Comparison of ENCODE assay signal across 17 cellular contexts in genomic region chr20:21523895-21524294, GRCh38. TPM values are rescaled to one million over a fixed set of nuclear protein-coding genes. Genes with fewer than 3 reads are reported as not detected.
DNase-seq lines count a peak whose midpoint lies in the region; ATAC-seq and TF ChIP-seq lines count a peak whose summit lies in the region.
"Had no signal": no experiment of that assay in that cellular context is flagged by ENCODE, and none has a peak within 500 bp of the region (broad histone marks: within the 10 kb centered on the region; RNA-seq: fewer than 3 reads in every experiment).

No MANE protein-coding gene starts in this region.

- H3K27me3 ChIP-seq in GM23338 (ENCODE audit: insufficient read depth) (peaks cover 92% of the 10 kb centered on the region), dorsolateral prefrontal cortex (peaks cover 0 to 74% (median 50%) of the 10 kb centered on the region in 45 donors), thyroid gland (peaks cover 26% of the 10 kb centered on the region)

- no peaks in the 10 kb centered on the region for H3K79me2 ChIP-seq in GM23338 (replicated peaks; ENCODE audit: insufficient read depth)

- H2AFZ ChIP-seq in GM23338, result no peak overlapping the region

- H3K27ac ChIP-seq in GM23338 (ENCODE audit: low read depth), result no peak overlapping the region
- peak overlapping the region in 34 of 59 donors; percentile 45 to 98 (median 88) for H3K27ac ChIP-seq in dorsolateral prefrontal cortex
- no peak overlapping the region for H3K27ac ChIP-seq in thyroid gland

- H3K27me3 Mint-ChIP-seq in activated CD4-positive, alpha-beta T cell treated with anti-CD3 and anti-CD28 coated beads, Interleukin-2, amount 10 ng/mL, durations not matched to agents 24 days and 14 days, result peaks cover 85% of the 10 kb centered on the region
- peaks cover 78% of the 10 kb centered on the region for H3K27me3 Mint-ChIP-seq in activated CD4-positive, alpha-beta T cell treated with anti-CD3 and anti-CD28 coated beads for 36 hours
- H3K27me3 Mint-ChIP-seq in GM23338 (ENCODE audit: insufficient read depth, low read depth, poor library complexity) (peaks cover 76% of the 10 kb centered on the region), osteocyte (ENCODE audit: unreplicated experiment) (peaks cover 81% of the 10 kb centered on the region)

- H3K4me3 ChIP-seq in GM23338 (peak overlapping the region; percentile 66), dorsolateral prefrontal cortex (no peak overlapping the region), thyroid gland (replicated peaks in 1 of 3) (no peak overlapping the region)
- H3K4me3 ChIP-seq: MG63 had no signal

- H3K4me1 Mint-ChIP-seq in activated CD4-positive, alpha-beta T cell treated with anti-CD3 and anti-CD28 coated beads, Interleukin-2, amount 10 ng/mL, durations not matched to agents 24 days and 14 days, result peaks cover 9% of the 10 kb centered on the region
- peaks cover 7% of the 10 kb centered on the region for H3K4me1 Mint-ChIP-seq in activated CD4-positive, alpha-beta T cell treated with anti-CD3 and anti-CD28 coated beads for 36 hours
- H3K4me1 Mint-ChIP-seq in GM23338, result peaks cover 47% of the 10 kb centered on the region
- H3K4me1 Mint-ChIP-seq in osteocyte (ENCODE audit: unreplicated experiment), result peaks cover 10% of the 10 kb centered on the region

- peaks cover 4% of the 10 kb centered on the region for H3K36me3 Mint-ChIP-seq in activated CD4-positive, alpha-beta T cell treated with anti-CD3 and anti-CD28 coated beads, Interleukin-2, amount 10 ng/mL, durations not matched to agents 24 days and 14 days (ENCODE audit: low read depth)
- no peaks in the 10 kb centered on the region for H3K36me3 Mint-ChIP-seq in activated CD4-positive, alpha-beta T cell treated with anti-CD3 and anti-CD28 coated beads for 36 hours (ENCODE audit: low read depth)
- H3K36me3 Mint-ChIP-seq in GM23338 (ENCODE audit: low read depth), result no peaks in the 10 kb centered on the region
- H3K36me3 Mint-ChIP-seq in osteocyte (ENCODE audit: unreplicated experiment), result no peaks in the 10 kb centered on the region
- H3K36me3 Mint-ChIP-seq: CD8-positive, alpha-beta memory T cell had no signal

- TF ChIP-seq CTCF in GM23338 (conservative IDR thresholded peaks at IDR 0.05; ENCODE audit: low read depth in 2 of 2), result no peak
- no peak for TF ChIP-seq CTCF in dorsolateral prefrontal cortex (IDR thresholded peaks at IDR 0.05 in 54 of 56, conservative IDR thresholded peaks at IDR 0.05 in 2 of 56; ENCODE audit: low read depth in 1 of 56, partially characterized antibody in 56 of 56)
- TF ChIP-seq CTCF in osteocyte (IDR thresholded peaks at IDR 0.05), result no peak
- TF ChIP-seq CTCF in thyroid gland (IDR thresholded peaks at IDR 0.05), result no peak

- WGBS in thyroid gland, 2 donors, result 21 to 35% methylated on average over 2 of the region's 2 CpGs

- peaks cover 3% of the 10 kb centered on the region for H3K9me3 Mint-ChIP-seq in activated CD4-positive, alpha-beta T cell treated with anti-CD3 and anti-CD28 coated beads, Interleukin-2, amount 10 ng/mL, durations not matched to agents 24 days and 14 days
- no peaks in the 10 kb centered on the region for H3K9me3 Mint-ChIP-seq in activated CD4-positive, alpha-beta T cell treated with anti-CD3 and anti-CD28 coated beads for 36 hours (ENCODE audit: low read depth)
- H3K9me3 Mint-ChIP-seq in GM23338 (peaks cover 7% of the 10 kb centered on the region), osteocyte (ENCODE audit: unreplicated experiment) (no peaks in the 10 kb centered on the region)
- H3K9me3 Mint-ChIP-seq: CD8-positive, alpha-beta memory T cell had no signal

- peaks cover 7% of the 10 kb centered on the region for H4K20me1 ChIP-seq in GM23338 (replicated peaks; ENCODE audit: insufficient read depth)

- peak overlapping the region; percentile 90 for H3K4me2 ChIP-seq in GM23338

- POLR2A ChIA-PET in activated CD4-positive, alpha-beta T cell treated with anti-CD3 and anti-CD28 coated beads for 36 hours (lab: Charles Lee), result no interaction called here

- no peak for TF ChIP-seq POLR2A in thyroid gland (IDR thresholded peaks at IDR 0.05)

- intact Hi-C loops in activated CD4-positive, alpha-beta T cell treated with anti-CD3 and anti-CD28 coated beads, Interleukin-2, amount 10 ng/mL, durations not matched to agents 24 days and 14 days (cut with micrococcal nuclease), result loop anchor here (2.0 to 5.0 kb wide), 3 partner anchors 15 to 1162 kb away; partner anchors contain the start of gene NKX2-4
- intact Hi-C loops in activated CD4-positive, alpha-beta T cell treated with anti-CD3 and anti-CD28 coated beads for 36 hours (cut with DNase I, micrococcal nuclease), result loop anchor here (2.0 to 5.0 kb wide), 2 partner anchors 181 to 1058 kb away; partner anchors contain the start of genes FOXA2 (in 1 of the 2) and PAX1 (in 1 of the 2)
- intact Hi-C loops in dorsolateral prefrontal cortex (cut with DNase I) (loop anchor here (2.0 to 5.0 kb wide), 4 partner anchors 47 to 85 kb away; no protein-coding TSS in a partner anchor), thyroid gland (cut with DNase I) (no loop called here)

- CTCF ChIA-PET in activated CD4-positive, alpha-beta T cell treated with anti-CD3 and anti-CD28 coated beads for 36 hours (lab: Charles Lee), result interaction anchor here (1.0 to 2.7 kb wide), 4 partner anchors 15 to 48 kb away, joined by 3 to 16 read pairs (median 6); no protein-coding TSS in a partner anchor

- H3K36me3 ChIP-seq in GM23338 (ENCODE audit: insufficient read depth) (no peaks in the 10 kb centered on the region; the same call in 1 of the 2 replicates), thyroid gland (no peaks in the 10 kb centered on the region)
- H3K36me3 ChIP-seq: MG63 had no signal

- peaks cover 25% of the 10 kb centered on the region for H3F3A ChIP-seq in GM23338 (replicated peaks; ENCODE audit: low read depth)

- ATAC-seq in activated CD4-positive, alpha-beta T cell treated with anti-CD3 and anti-CD28 coated beads for 36 hours, result no peak
- ATAC-seq in GM23338, result no peak
- ATAC-seq in GM21447 (IDR thresholded peaks at IDR 0.05; ENCODE audit: unreplicated experiment), result no peak
- ATAC-seq: PC-3 had no signal

- peak overlapping the region; percentile 1 for H3K27ac Mint-ChIP-seq in activated CD4-positive, alpha-beta T cell treated with anti-CD3 and anti-CD28 coated beads, Interleukin-2, amount 10 ng/mL, durations not matched to agents 24 days and 14 days
- H3K27ac Mint-ChIP-seq in activated CD4-positive, alpha-beta T cell treated with anti-CD3 and anti-CD28 coated beads for 36 hours, result no peak overlapping the region
- no peak overlapping the region for H3K27ac Mint-ChIP-seq in GM23338
- H3K27ac Mint-ChIP-seq in osteocyte (ENCODE audit: unreplicated experiment), result no peak overlapping the region

- no peak for DNase-seq in activated CD4-positive, alpha-beta T cell treated with anti-CD3 and anti-CD28 coated beads, Interleukin-2, amount 10 ng/mL, durations not matched to agents 24 days and 14 days
- DNase-seq in activated CD4-positive, alpha-beta T cell treated with anti-CD3 and anti-CD28 coated beads for 36 hours, result no peak
- DNase-seq in GM23338 (ENCODE audit: low spot score) (no peak), dorsolateral prefrontal cortex (no peak), osteocyte (ENCODE audit: extremely low spot score, unreplicated experiment) (peak; percentile 25), COLO668 (lab: John Stamatoyannopoulos, UW; ENCODE audit: unreplicated experiment) (no peak), thyroid gland (no peak)
- DNase-seq: CD8-positive, alpha-beta memory T cell; Kasumi-1; MG63; NCI-H1694; NCI-H2081 treated with DMSO at 0.1 percent for 48 hours; NCI-H510A; PC-3; RPMI8226 had no signal

- H3K4me1 ChIP-seq in GM23338 (ENCODE audit: insufficient read depth) (peaks cover 52% of the 10 kb centered on the region), thyroid gland (peaks cover 10 to 17% of the 10 kb centered on the region in 2 donors)

- no peaks in the 10 kb centered on the region for H3K9me2 ChIP-seq in GM23338 (ENCODE audit: insufficient read depth)

- no peak overlapping the region for H3K4me3 Mint-ChIP-seq in activated CD4-positive, alpha-beta T cell treated with anti-CD3 and anti-CD28 coated beads, Interleukin-2, amount 10 ng/mL, durations not matched to agents 24 days and 14 days
- H3K4me3 Mint-ChIP-seq in activated CD4-positive, alpha-beta T cell treated with anti-CD3 and anti-CD28 coated beads for 36 hours, result no peak overlapping the region
- H3K4me3 Mint-ChIP-seq in GM23338 (peak overlapping the region; percentile 69; the same call in 2 of the 3 replicates), osteocyte (ENCODE audit: unreplicated experiment) (no peak overlapping the region)

- no peaks in the 10 kb centered on the region for H3K9me3 ChIP-seq in thyroid gland
- H3K9me3 ChIP-seq: MG63 had no signal

TF ChIP-seq in GM23338, 12 proteins besides CTCF, POLR2A, EP300 and RAD21 (continues in another document):
- no peak for TF ChIP-seq ZNF114 (CRISPR knock-in tag; IDR thresholded peaks at IDR 0.05)

RNA-seq across cellular contexts. Expression of gene NKX2-2, which starts 10.0 kb away (rescaled TPM):
- total RNA-seq in activated CD4-positive, alpha-beta T cell treated with anti-CD3 and anti-CD28 coated beads, Interleukin-2, amount 10 ng/mL, durations not matched to agents 24 days and 14 days, result not detected in 2 replicates
- not detected for total RNA-seq in activated CD4-positive, alpha-beta T cell treated with anti-CD3 and anti-CD28 coated beads for 36 hours
- total RNA-seq in GM23338 (2014; rRNA removed; shearing (Covaris generic)), result not detected in 2 replicates
- polyA plus RNA-seq in GM23338 (2016; fragmentation: Nextera tagmentation; extraction: Ambion mirVana), result not detected in 2 replicates
- total RNA-seq in dorsolateral prefrontal cortex, result 10 to 100 TPM in 101 of 120 experiments, 1 to 10 TPM in 19; 5.9 to 47.3 (median 14.2) TPM
- not detected in 2 replicates for total RNA-seq in osteocyte
- total RNA-seq in thyroid gland, result under 1 TPM in 1 of 4 donors, not detected in 3; 0.42 TPM
- total RNA-seq: CD8-positive, alpha-beta memory T cell; PC-3 had no signal
- polyA plus RNA-seq: BJ; CD8-positive, alpha-beta memory T cell had no signal

Comparison
In these comparisons a context has a peak if more than half of its experiments do, and no peak if none do; other contexts are left out.
1. H3K27ac ChIP-seq: peak in dorsolateral prefrontal cortex (34 of 59); none in GM23338 (single experiment) and thyroid gland (0 of 3).